In the genomic region with DNA sequence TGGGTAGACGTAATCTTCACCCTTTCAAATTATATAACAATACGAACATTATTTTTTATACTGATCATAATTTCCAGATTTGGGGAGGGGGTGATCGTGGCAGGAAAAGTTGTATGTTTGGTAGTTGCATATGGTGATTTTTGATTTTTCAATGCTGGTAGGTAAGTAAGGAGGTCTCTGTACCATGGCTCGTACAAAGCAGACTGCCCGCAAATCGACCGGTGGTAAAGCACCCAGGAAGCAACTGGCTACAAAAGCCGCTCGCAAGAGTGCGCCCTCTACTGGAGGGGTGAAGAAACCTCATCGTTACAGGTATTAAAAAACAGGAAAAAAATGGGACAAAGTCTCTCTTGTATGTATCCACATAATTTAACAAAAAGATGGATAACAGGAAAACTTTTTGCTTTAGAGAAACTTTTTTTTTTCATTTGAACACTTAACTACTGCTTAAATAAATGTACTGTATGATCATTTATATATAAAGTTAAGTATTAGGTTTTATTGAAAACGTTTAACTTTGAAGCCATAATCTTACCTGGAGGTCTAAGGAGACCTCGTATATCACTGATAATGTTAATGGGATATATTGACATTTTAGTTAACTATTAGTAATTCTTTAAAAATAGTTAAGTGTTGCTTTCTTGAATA, we compare ENCODE assay signal across 2 cellular contexts.
TF ChIP-seq lines count a peak whose summit lies in the region.

No MANE protein-coding gene starts in this region.

TF ChIP-seq in K562, 482 proteins besides CTCF, POLR2A, EP300 and RAD21 (continued from another document and continues in another):
- TF ChIP-seq DEAF1 (CRISPR knock-in tag; IDR thresholded peaks at IDR 0.05) (0 out of 2 replicates have a peak, but pooled peaks have one; percentile 49), RBM25 (IDR thresholded peaks at IDR 0.05; ENCODE audit: low read depth, low read length, severe bottlenecking) (peak; percentile 16), KLF16 (IDR thresholded peaks at IDR 0.05) (peak; percentile 44; the same call in 1 of the 2 replicates), RREB1 (CRISPR knock-in tag; IDR thresholded peaks at IDR 0.05) (no peak), CXXC5 (CRISPR knock-in tag; IDR thresholded peaks at IDR 0.05) (peak; percentile 60), TEAD4 (IDR thresholded peaks at IDR 0.05; ENCODE audit: low read length) (peak; percentile 38), TEAD4 (CRISPR knock-in tag; IDR thresholded peaks at IDR 0.05; ENCODE audit: borderline replicate concordance) (no peak), SMAD3 (CRISPR knock-in tag; conservative IDR thresholded peaks at IDR 0.05) (0 out of 2 replicates have a peak, but pooled peaks have one; percentile 21), LARP7 (IDR thresholded peaks at IDR 0.05) (no peak), ZNF444 (CRISPR knock-in tag; IDR thresholded peaks at IDR 0.05) (no peak), POLR2B (IDR thresholded peaks at IDR 0.05; ENCODE audit: low read depth, partially characterized antibody) (peak; percentile 51), ZSCAN32 (CRISPR knock-in tag; IDR thresholded peaks at IDR 0.05) (no peak), MAZ (CRISPR knock-in tag; conservative IDR thresholded peaks at IDR 0.05 in 1 of 2, IDR thresholded peaks at IDR 0.05 in 1 of 2) (peak; percentile 29 to 37; a peak in 2 of 4 replicates)
- TF ChIP-seq, protein P1, sequence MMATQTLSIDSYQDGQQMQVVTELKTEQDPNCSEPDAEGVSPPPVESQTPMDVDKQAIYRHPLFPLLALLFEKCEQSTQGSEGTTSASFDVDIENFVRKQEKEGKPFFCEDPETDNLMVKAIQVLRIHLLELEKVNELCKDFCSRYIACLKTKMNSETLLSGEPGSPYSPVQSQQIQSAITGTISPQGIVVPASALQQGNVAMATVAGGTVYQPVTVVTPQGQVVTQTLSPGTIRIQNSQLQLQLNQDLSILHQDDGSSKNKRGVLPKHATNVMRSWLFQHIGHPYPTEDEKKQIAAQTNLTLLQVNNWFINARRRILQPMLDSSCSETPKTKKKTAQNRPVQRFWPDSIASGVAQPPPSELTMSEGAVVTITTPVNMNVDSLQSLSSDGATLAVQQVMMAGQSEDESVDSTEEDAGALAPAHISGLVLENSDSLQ (IDR thresholded peaks at IDR 0.05): no peak
- TF ChIP-seq, protein P2, sequence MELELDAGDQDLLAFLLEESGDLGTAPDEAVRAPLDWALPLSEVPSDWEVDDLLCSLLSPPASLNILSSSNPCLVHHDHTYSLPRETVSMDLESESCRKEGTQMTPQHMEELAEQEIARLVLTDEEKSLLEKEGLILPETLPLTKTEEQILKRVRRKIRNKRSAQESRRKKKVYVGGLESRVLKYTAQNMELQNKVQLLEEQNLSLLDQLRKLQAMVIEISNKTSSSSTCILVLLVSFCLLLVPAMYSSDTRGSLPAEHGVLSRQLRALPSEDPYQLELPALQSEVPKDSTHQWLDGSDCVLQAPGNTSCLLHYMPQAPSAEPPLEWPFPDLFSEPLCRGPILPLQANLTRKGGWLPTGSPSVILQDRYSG (tag; conservative IDR thresholded peaks at IDR 0.05; ENCODE audit: low read depth): 0 out of 2 replicates have a peak, but pooled peaks have one; percentile 53

TF ChIP-seq in HepG2, 621 proteins besides CTCF, POLR2A, EP300 and RAD21 (continued from another document):
- TF ChIP-seq, protein P3, sequence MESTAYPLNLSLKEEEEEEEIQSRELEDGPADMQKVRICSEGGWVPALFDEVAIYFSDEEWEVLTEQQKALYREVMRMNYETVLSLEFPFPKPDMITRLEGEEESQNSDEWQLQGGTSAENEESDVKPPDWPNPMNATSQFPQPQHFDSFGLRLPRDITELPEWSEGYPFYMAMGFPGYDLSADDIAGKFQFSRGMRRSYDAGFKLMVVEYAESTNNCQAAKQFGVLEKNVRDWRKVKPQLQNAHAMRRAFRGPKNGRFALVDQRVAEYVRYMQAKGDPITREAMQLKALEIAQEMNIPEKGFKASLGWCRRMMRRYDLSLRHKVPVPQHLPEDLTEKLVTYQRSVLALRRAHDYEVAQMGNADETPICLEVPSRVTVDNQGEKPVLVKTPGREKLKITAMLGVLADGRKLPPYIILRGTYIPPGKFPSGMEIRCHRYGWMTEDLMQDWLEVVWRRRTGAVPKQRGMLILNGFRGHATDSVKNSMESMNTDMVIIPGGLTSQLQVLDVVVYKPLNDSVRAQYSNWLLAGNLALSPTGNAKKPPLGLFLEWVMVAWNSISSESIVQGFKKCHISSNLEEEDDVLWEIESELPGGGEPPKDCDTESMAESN (CRISPR knock-in tag; conservative IDR thresholded peaks at IDR 0.05): no peak
- no peak for TF ChIP-seq RBAK (CRISPR knock-in tag; IDR thresholded peaks at IDR 0.05)
- no peak for TF ChIP-seq BRD4 (CRISPR knock-in tag; IDR thresholded peaks at IDR 0.05)
- no peak for TF ChIP-seq ZFP62 (CRISPR knock-in tag; IDR thresholded peaks at IDR 0.05)
- TF ChIP-seq ZNF446 (CRISPR knock-in tag; IDR thresholded peaks at IDR 0.05): no peak
- no peak for TF ChIP-seq TBX3 (IDR thresholded peaks at IDR 0.05; ENCODE audit: borderline replicate concordance)
- TF ChIP-seq HOMEZ (CRISPR knock-in tag; IDR thresholded peaks at IDR 0.05; ENCODE audit: low read depth): peak; percentile 28; the same call in 1 of the 2 replicates
- TF ChIP-seq, protein P4, sequence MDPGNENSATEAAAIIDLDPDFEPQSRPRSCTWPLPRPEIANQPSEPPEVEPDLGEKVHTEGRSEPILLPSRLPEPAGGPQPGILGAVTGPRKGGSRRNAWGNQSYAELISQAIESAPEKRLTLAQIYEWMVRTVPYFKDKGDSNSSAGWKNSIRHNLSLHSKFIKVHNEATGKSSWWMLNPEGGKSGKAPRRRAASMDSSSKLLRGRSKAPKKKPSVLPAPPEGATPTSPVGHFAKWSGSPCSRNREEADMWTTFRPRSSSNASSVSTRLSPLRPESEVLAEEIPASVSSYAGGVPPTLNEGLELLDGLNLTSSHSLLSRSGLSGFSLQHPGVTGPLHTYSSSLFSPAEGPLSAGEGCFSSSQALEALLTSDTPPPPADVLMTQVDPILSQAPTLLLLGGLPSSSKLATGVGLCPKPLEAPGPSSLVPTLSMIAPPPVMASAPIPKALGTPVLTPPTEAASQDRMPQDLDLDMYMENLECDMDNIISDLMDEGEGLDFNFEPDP (CRISPR knock-in tag; conservative IDR thresholded peaks at IDR 0.05): no peak
- TF ChIP-seq SNRNP70 (IDR thresholded peaks at IDR 0.05; ENCODE audit: low read depth, low read length): no peak
- TF ChIP-seq ZNF33A (CRISPR knock-in tag; IDR thresholded peaks at IDR 0.05; ENCODE audit: borderline replicate concordance): 0 out of 2 replicates have a peak, but pooled peaks have one; percentile 24
- no peak for TF ChIP-seq ARNT2 (CRISPR knock-in tag; IDR thresholded peaks at IDR 0.05; ENCODE audit: low read depth)
- TF ChIP-seq ZNF629 (CRISPR knock-in tag; conservative IDR thresholded peaks at IDR 0.05): no peak
- no peak for TF ChIP-seq ATF7-NPFF (CRISPR knock-in tag; IDR thresholded peaks at IDR 0.05; ENCODE audit: low read depth)
- TF ChIP-seq IKZF5 (CRISPR knock-in tag; IDR thresholded peaks at IDR 0.05): no peak
- TF ChIP-seq USF2 (IDR thresholded peaks at IDR 0.05; ENCODE audit: low read depth, low read length): no peak
- no peak for TF ChIP-seq USF2 (CRISPR knock-in tag; IDR thresholded peaks at IDR 0.05; ENCODE audit: borderline replicate concordance)
- no peak for TF ChIP-seq ZNF503 (CRISPR knock-in tag; IDR thresholded peaks at IDR 0.05)
- TF ChIP-seq FOSL1 (CRISPR knock-in tag; IDR thresholded peaks at IDR 0.05; ENCODE audit: borderline replicate concordance): no peak
- TF ChIP-seq MBD4 (IDR thresholded peaks at IDR 0.05; ENCODE audit: borderline replicate concordance, low read length): no peak
- TF ChIP-seq ZNF274 (CRISPR knock-in tag; IDR thresholded peaks at IDR 0.05): no peak
